Comparison of ENCODE assay signal across 25 cellular contexts in genomic region chr11:11329062-11329806, GRCh38.
"Had no signal": no experiment of that assay in that cellular context is flagged by ENCODE, and none has a peak within 500 bp of the region (broad histone marks: within the 10 kb centered on the region; RNA-seq: fewer than 3 reads in every experiment).

No MANE protein-coding gene starts in this region.

- DNase-seq: activated B cell treated with CpG ODN at 0.5 μM for 24 hours; activated CD8-positive, alpha-beta memory T cell treated with anti-CD3 and anti-CD28 coated beads, Interleukin-2, amount 10 ng/mL, durations not matched to agents 7 days and 5 days; activated CD8-positive, alpha-beta T cell treated with anti-CD3 and anti-CD28 coated beads, Interleukin-2, amount 10 ng/mL, durations not matched to agents 7 days and 5 days; activated naive CD4-positive, alpha-beta T cell; activated naive CD8-positive, alpha-beta T cell treated with anti-CD3 and anti-CD28 coated beads for 36 hours; activated T-cell treated with anti-CD3 and anti-CD28 coated beads for 4 hours; activated T-cell treated with anti-CD3 and anti-CD28 coated beads, Interleukin-2, amount 50 U/mL, for 72 hours; effector memory CD8-positive, alpha-beta T cell; esophagus squamous epithelium; foreskin melanocyte; glutamatergic neuron; mesendoderm; natural killer cell; posterior cingulate gyrus; sigmoid colon; stimulated activated CD4-positive, alpha-beta T cell treated with anti-CD3 and anti-CD28 coated beads, Interleukin-15, amount 100 ng/mL, for 24 hours; stimulated activated CD4-positive, alpha-beta T cell treated with anti-CD3 and anti-CD28 coated beads, Interleukin-2, amount 100 ng/mL, for 24 hours; stimulated activated naive B cell treated with anti-CD40 and anti-IgM and Interleukin-4, amounts not matched to agents 10 μg/mL and 1 μg/mL and 100 μg/mL, for 72 hours; stomach; T-helper 1 cell; thyroid gland had no signal

- H3K36me3 ChIP-seq: cardiac muscle cell had no signal

- H3K9me3 ChIP-seq: ascending aorta, esophagus squamous epithelium, sigmoid colon, stomach, thyroid gland had no signal

- H3K4me3 ChIP-seq: ascending aorta, cardiac muscle cell, coronary artery, esophagus squamous epithelium, lung, sigmoid colon, stomach, thyroid gland had no signal

- ATAC-seq: activated CD8-positive, alpha-beta memory T cell treated with anti-CD3 and anti-CD28 coated beads, Interleukin-2, amount 10 ng/mL, durations not matched to agents 7 days and 5 days; activated CD8-positive, alpha-beta T cell treated with anti-CD3 and anti-CD28 coated beads, Interleukin-2, amount 10 ng/mL, durations not matched to agents 7 days and 5 days; activated T-cell treated with anti-CD3 and anti-CD28 coated beads, Interleukin-2, amount 50 U/mL, for 72 hours; effector memory CD8-positive, alpha-beta T cell; natural killer cell; stimulated activated naive B cell treated with anti-CD40 and anti-IgM and Interleukin-4, amounts not matched to agents 10 μg/mL and 1 μg/mL and 100 μg/mL, for 72 hours had no signal

- H3K27ac ChIP-seq: ascending aorta, cardiac muscle cell, coronary artery, esophagus squamous epithelium, sigmoid colon, stomach, thyroid gland had no signal

- H3K4me1 ChIP-seq: ascending aorta, esophagus squamous epithelium, sigmoid colon, stomach, thyroid gland had no signal

- H3K27me3 ChIP-seq: ascending aorta, esophagus squamous epithelium, sigmoid colon, stomach, thyroid gland had no signal
